In the genomic region with DNA sequence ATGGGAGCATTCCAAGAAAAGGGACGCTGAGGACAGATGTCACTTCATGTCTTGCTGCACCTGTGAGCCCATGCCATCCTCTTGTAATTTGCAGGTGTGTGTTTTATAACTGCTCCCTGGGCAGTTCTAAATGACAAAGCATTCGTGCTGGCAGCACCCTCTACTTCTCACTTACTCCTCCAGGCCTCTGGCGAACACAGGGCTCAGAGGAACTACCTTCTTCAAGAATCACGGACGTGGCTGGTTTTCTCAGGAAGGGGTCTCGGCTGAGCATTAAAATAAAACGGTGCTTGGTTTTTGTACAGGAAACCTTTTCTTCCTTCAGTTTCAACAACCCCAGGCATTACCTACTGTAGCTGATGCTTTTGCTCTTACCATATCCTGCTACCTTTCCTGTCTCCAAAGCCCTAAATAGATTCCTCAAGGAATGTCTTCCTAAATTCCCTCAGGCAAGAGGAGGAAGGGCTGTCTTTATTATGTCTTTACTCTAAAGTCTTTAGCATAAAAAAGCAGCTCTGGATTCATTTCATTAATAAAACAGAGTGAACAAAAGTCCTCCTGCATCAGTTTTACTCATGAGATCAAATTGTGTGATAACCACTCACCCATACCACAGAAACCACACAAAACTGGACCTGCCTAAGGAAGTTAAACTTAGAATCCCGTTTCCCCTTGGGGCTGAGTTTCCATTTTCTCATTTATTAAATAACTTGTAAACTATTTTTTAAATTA, we compare ENCODE assay signal across 11 cellular contexts.
A peak's percentile ranks its signal among the peaks of the same experiment; 100 is the strongest.
DNase-seq lines count a peak whose midpoint lies in the region; ATAC-seq and TF ChIP-seq lines count a peak whose summit lies in the region.
"Had no signal": no experiment of that assay in that cellular context is flagged by ENCODE, and none has a peak within 500 bp of the region (broad histone marks: within the 10 kb centered on the region; RNA-seq: fewer than 3 reads in every experiment).

No MANE protein-coding gene starts in this region.

- H3K4me1 ChIP-seq in NT2/D1 (ENCODE audit: insufficient read depth, insufficient read length): no peaks in the 10 kb centered on the region
- peaks cover 15% of the 10 kb centered on the region for H3K4me1 ChIP-seq in mammary epithelial cell (ENCODE audit: insufficient read depth, low read length)
- H3K4me1 ChIP-seq: right atrium auricular region had no signal

- TF ChIP-seq CTCF in activated CD8-positive, alpha-beta T cell treated with anti-CD3 and anti-CD28 coated beads for 36 hours (IDR thresholded peaks at IDR 0.05): no peak
- TF ChIP-seq CTCF in mammary epithelial cell (conservative IDR thresholded peaks at IDR 0.05 in 1 of 2, IDR thresholded peaks at IDR 0.05 in 1 of 2; ENCODE audit: extremely low read depth in 1 of 2, insufficient read depth in 1 of 2, low read depth in 1 of 2, low read length in 2 of 2): no peak

- H3K9ac ChIP-seq in NT2/D1 (ENCODE audit: insufficient read length, low read depth) (no peak overlapping the region), mammary epithelial cell (ENCODE audit: insufficient read depth, low read length) (no peak overlapping the region)

- in situ Hi-C loops in mammary epithelial cell (cut with MboI; ENCODE audit: low sequenced_read_pairs in 2 of 2): no loop called here

- H3K4me3 Mint-ChIP-seq in activated CD8-positive, alpha-beta T cell treated with anti-CD3 and anti-CD28 coated beads, Interleukin-2, amount 10 ng/mL, durations not matched to agents 7 days and 5 days: no peak overlapping the region
- H3K4me3 Mint-ChIP-seq in activated CD8-positive, alpha-beta T cell treated with anti-CD3 and anti-CD28 coated beads for 36 hours: no peak overlapping the region
- H3K4me3 Mint-ChIP-seq in stimulated activated naive B cell treated with anti-CD40 and anti-IgM and Interleukin-4, amounts not matched to agents 10 μg/mL and 1 μg/mL and 100 μg/mL, for 72 hours: no peak overlapping the region

- no peak overlapping the region for H3K27ac Mint-ChIP-seq in activated CD8-positive, alpha-beta T cell treated with anti-CD3 and anti-CD28 coated beads, Interleukin-2, amount 10 ng/mL, durations not matched to agents 7 days and 5 days
- no peak overlapping the region for H3K27ac Mint-ChIP-seq in activated CD8-positive, alpha-beta T cell treated with anti-CD3 and anti-CD28 coated beads for 36 hours
- H3K27ac Mint-ChIP-seq in stimulated activated naive B cell treated with anti-CD40 and anti-IgM and Interleukin-4, amounts not matched to agents 10 μg/mL and 1 μg/mL and 100 μg/mL, for 72 hours: no peak overlapping the region

- H3K9me3 ChIP-seq in NT2/D1 (ENCODE audit: insufficient read depth, low read length) (no peaks in the 10 kb centered on the region), mammary epithelial cell (replicated peaks; ENCODE audit: insufficient read depth, low read length) (no peaks in the 10 kb centered on the region)
- H3K9me3 ChIP-seq: right atrium auricular region, suprapubic skin had no signal

- peak; percentile 20 for ATAC-seq in activated CD8-positive, alpha-beta T cell treated with anti-CD3 and anti-CD28 coated beads, Interleukin-2, amount 10 ng/mL, durations not matched to agents 7 days and 5 days
- no peak for ATAC-seq in activated CD8-positive, alpha-beta T cell treated with anti-CD3 and anti-CD28 coated beads for 36 hours
- peak; percentile 50 to 52 for ATAC-seq in stimulated activated naive B cell treated with anti-CD40 and anti-IgM and Interleukin-4, amounts not matched to agents 10 μg/mL and 1 μg/mL and 100 μg/mL, for 72 hours (replicated peaks)
- ATAC-seq in HG03159 (IDR thresholded peaks at IDR 0.05; ENCODE audit: unreplicated experiment): no peak

- DNase-seq in activated CD8-positive, alpha-beta T cell treated with anti-CD3 and anti-CD28 coated beads, Interleukin-2, amount 10 ng/mL, durations not matched to agents 7 days and 5 days: no peak
- no peak for DNase-seq in activated CD8-positive, alpha-beta T cell treated with anti-CD3 and anti-CD28 coated beads for 36 hours
- peak; percentile 38 for DNase-seq in NT2/D1 (ENCODE audit: low read depth, low spot score)
- peak; percentile 91 for DNase-seq in mammary epithelial cell
- no peak for DNase-seq in stimulated activated naive B cell treated with anti-CD40 and anti-IgM and Interleukin-4, amounts not matched to agents 10 μg/mL and 1 μg/mL and 100 μg/mL, for 72 hours
- no peak for DNase-seq in HPDE6-E6E7 (ENCODE audit: extremely low spot score)
- DNase-seq in superior temporal gyrus (ENCODE audit: extremely low spot score): no peak

- H3K9me3 Mint-ChIP-seq in activated CD8-positive, alpha-beta T cell treated with anti-CD3 and anti-CD28 coated beads, Interleukin-2, amount 10 ng/mL, durations not matched to agents 7 days and 5 days (ENCODE audit: insufficient read depth): no peaks in the 10 kb centered on the region
- no peaks in the 10 kb centered on the region for H3K9me3 Mint-ChIP-seq in activated CD8-positive, alpha-beta T cell treated with anti-CD3 and anti-CD28 coated beads for 36 hours
- H3K9me3 Mint-ChIP-seq in stimulated activated naive B cell treated with anti-CD40 and anti-IgM and Interleukin-4, amounts not matched to agents 10 μg/mL and 1 μg/mL and 100 μg/mL, for 72 hours: peaks cover 0 to 2% of the 10 kb centered on the region in 2 donors

- H3K27me3 ChIP-seq in NT2/D1 (ENCODE audit: insufficient read depth, insufficient read length): no peaks in the 10 kb centered on the region
- no peaks in the 10 kb centered on the region for H3K27me3 ChIP-seq in mammary epithelial cell (ENCODE audit: insufficient read depth, low read length)
- H3K27me3 ChIP-seq: cardiac muscle cell, right atrium auricular region, suprapubic skin had no signal

- CTCF ChIA-PET in activated CD8-positive, alpha-beta T cell treated with anti-CD3 and anti-CD28 coated beads, Interleukin-2, amount 10 ng/mL, durations not matched to agents 7 days and 5 days (lab: Charles Lee): no interaction called here
- CTCF ChIA-PET in activated CD8-positive, alpha-beta T cell treated with anti-CD3 and anti-CD28 coated beads for 36 hours (lab: Charles Lee): no interaction called here
- CTCF ChIA-PET in mammary epithelial cell (lab: Charles Lee; ENCODE audit: low non-redundant PET): no interaction called here

- POLR2A ChIA-PET in activated CD8-positive, alpha-beta T cell treated with anti-CD3 and anti-CD28 coated beads, Interleukin-2, amount 10 ng/mL, durations not matched to agents 7 days and 5 days (lab: Charles Lee): no interaction called here
- POLR2A ChIA-PET in activated CD8-positive, alpha-beta T cell treated with anti-CD3 and anti-CD28 coated beads for 36 hours (lab: Charles Lee): no interaction called here

- peaks cover 4% of the 10 kb centered on the region for H3K27me3 Mint-ChIP-seq in activated CD8-positive, alpha-beta T cell treated with anti-CD3 and anti-CD28 coated beads, Interleukin-2, amount 10 ng/mL, durations not matched to agents 7 days and 5 days (ENCODE audit: low read depth)
- peaks cover 8% of the 10 kb centered on the region for H3K27me3 Mint-ChIP-seq in activated CD8-positive, alpha-beta T cell treated with anti-CD3 and anti-CD28 coated beads for 36 hours
- H3K27me3 Mint-ChIP-seq in stimulated activated naive B cell treated with anti-CD40 and anti-IgM and Interleukin-4, amounts not matched to agents 10 μg/mL and 1 μg/mL and 100 μg/mL, for 72 hours: peaks cover 8 to 16% of the 10 kb centered on the region in 2 donors

- H2AFZ ChIP-seq in mammary epithelial cell (ENCODE audit: low read depth, low read length): peak overlapping the region; percentile 7

- H4K20me1 ChIP-seq in mammary epithelial cell (ENCODE audit: insufficient read depth, low read length): no peaks in the 10 kb centered on the region

- H3K4me2 ChIP-seq in mammary epithelial cell (ENCODE audit: insufficient read depth, low read depth, low read length): peak overlapping the region; percentile 63

- H3K4me1 Mint-ChIP-seq in activated CD8-positive, alpha-beta T cell treated with anti-CD3 and anti-CD28 coated beads, Interleukin-2, amount 10 ng/mL, durations not matched to agents 7 days and 5 days (ENCODE audit: low read depth): peaks cover 12% of the 10 kb centered on the region
- H3K4me1 Mint-ChIP-seq in activated CD8-positive, alpha-beta T cell treated with anti-CD3 and anti-CD28 coated beads for 36 hours (ENCODE audit: low read depth): peaks cover 7% of the 10 kb centered on the region
- peaks cover 11 to 12% of the 10 kb centered on the region in 2 donors for H3K4me1 Mint-ChIP-seq in stimulated activated naive B cell treated with anti-CD40 and anti-IgM and Interleukin-4, amounts not matched to agents 10 μg/mL and 1 μg/mL and 100 μg/mL, for 72 hours

- 9% methylated on average over 8 of the region's 8 CpGs for WGBS in mammary epithelial cell (ENCODE audit: low coverage, missing lambda C conversion rate)

- BruUV-seq in mammary epithelial cell (replicated peaks; lab: Mats Ljungman, UMichigan): no TSS peak

- dilution Hi-C loops in mammary epithelial cell (cut with HindIII; ENCODE audit: low sequenced_read_pairs): no loop called here

- no peaks in the 10 kb centered on the region for H3K79me2 ChIP-seq in mammary epithelial cell (ENCODE audit: insufficient read depth, low read length)

- no peaks in the 10 kb centered on the region for H3K36me3 ChIP-seq in NT2/D1 (ENCODE audit: insufficient read depth, insufficient read length, low read length)
- H3K36me3 ChIP-seq in mammary epithelial cell (ENCODE audit: insufficient read depth, low read length): no peaks in the 10 kb centered on the region
- H3K36me3 ChIP-seq: cardiac muscle cell, right atrium auricular region, suprapubic skin had no signal

- H3K27ac ChIP-seq in mammary epithelial cell (ENCODE audit: insufficient read depth, low read depth, low read length): no peak overlapping the region
- H3K27ac ChIP-seq: cardiac muscle cell, right atrium auricular region, suprapubic skin had no signal

- intact Hi-C loops in activated CD8-positive, alpha-beta T cell treated with anti-CD3 and anti-CD28 coated beads for 36 hours (cut with micrococcal nuclease): no loop called here
- intact Hi-C loops in mammary epithelial cell (cut with micrococcal nuclease): loop anchor here (5.0 kb wide), 1 partner anchor 89 kb away; no protein-coding TSS in a partner anchor

- H3K4me3 ChIP-seq in NT2/D1 (ENCODE audit: insufficient read length, low read depth) (no peak overlapping the region), mammary epithelial cell (replicated peaks in 1 of 3; ENCODE audit: insufficient read depth in 1 of 3, low read depth in 2 of 3, low read length in 3 of 3) (no peak overlapping the region)
- H3K4me3 ChIP-seq: cardiac muscle cell, right atrium auricular region, suprapubic skin had no signal

- no peaks in the 10 kb centered on the region for H3K36me3 Mint-ChIP-seq in activated CD8-positive, alpha-beta T cell treated with anti-CD3 and anti-CD28 coated beads, Interleukin-2, amount 10 ng/mL, durations not matched to agents 7 days and 5 days (ENCODE audit: low read depth)
- H3K36me3 Mint-ChIP-seq in activated CD8-positive, alpha-beta T cell treated with anti-CD3 and anti-CD28 coated beads for 36 hours (ENCODE audit: low read depth): no peaks in the 10 kb centered on the region
- H3K36me3 Mint-ChIP-seq in stimulated activated naive B cell treated with anti-CD40 and anti-IgM and Interleukin-4, amounts not matched to agents 10 μg/mL and 1 μg/mL and 100 μg/mL, for 72 hours: no peaks in the 10 kb centered on the region

Comparison
In these comparisons a context has a peak if more than half of its experiments do, and no peak if none do; other contexts are left out.
1. ATAC-seq: peak in activated CD8-positive, alpha-beta T cell treated with anti-CD3 and anti-CD28 coated beads, Interleukin-2, amount 10 ng/mL, durations not matched to agents 7 days and 5 days (single experiment) and stimulated activated naive B cell treated with anti-CD40 and anti-IgM and Interleukin-4, amounts not matched to agents 10 μg/mL and 1 μg/mL and 100 μg/mL, for 72 hours (2 of 2); none in activated CD8-positive, alpha-beta T cell treated with anti-CD3 and anti-CD28 coated beads for 36 hours (single experiment) and HG03159 (single experiment).
2. DNase-seq: peak in NT2/D1 (single experiment) and mammary epithelial cell (single experiment); none in activated CD8-positive, alpha-beta T cell treated with anti-CD3 and anti-CD28 coated beads, Interleukin-2, amount 10 ng/mL, durations not matched to agents 7 days and 5 days (single experiment), activated CD8-positive, alpha-beta T cell treated with anti-CD3 and anti-CD28 coated beads for 36 hours (single experiment), stimulated activated naive B cell treated with anti-CD40 and anti-IgM and Interleukin-4, amounts not matched to agents 10 μg/mL and 1 μg/mL and 100 μg/mL, for 72 hours (single experiment), HPDE6-E6E7 (single experiment) and superior temporal gyrus (single experiment).